1 cellular context compared by ENCODE assay signal in the genomic region with DNA sequence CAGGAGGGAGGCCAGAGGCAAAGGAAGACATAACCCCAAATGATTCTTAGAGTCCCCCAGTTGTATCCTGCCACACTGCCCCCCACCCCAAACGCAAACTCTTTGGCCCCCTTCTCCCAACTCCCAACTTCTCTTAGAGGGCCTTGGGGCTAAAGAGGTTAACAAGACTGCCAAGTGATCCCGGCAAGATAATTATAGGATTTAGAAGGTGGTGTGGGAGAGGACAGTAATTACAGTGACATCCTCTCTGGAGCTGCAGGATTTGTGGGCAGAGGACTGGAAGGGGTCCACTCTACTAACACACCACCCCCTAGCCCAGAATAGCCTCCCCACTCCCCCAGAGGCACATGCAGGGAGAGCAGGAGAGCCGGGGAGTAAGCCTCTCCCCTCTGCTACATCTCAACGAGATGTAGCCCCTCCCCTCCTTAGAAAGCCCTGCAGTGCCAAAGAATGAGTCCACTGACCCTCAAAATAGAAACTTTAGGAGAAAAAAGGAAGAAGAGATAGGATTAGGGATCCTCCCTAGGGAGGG.
TF ChIP-seq lines count a peak whose summit lies in the region.

No MANE protein-coding gene starts in this region.

TF ChIP-seq in IMR-90, 13 proteins besides CTCF, POLR2A, EP300 and RAD21:
- no peak for TF ChIP-seq MXI1 (IDR thresholded peaks at IDR 0.05; ENCODE audit: borderline replicate concordance, low read depth, low read length)
- no peak for TF ChIP-seq MAZ (IDR thresholded peaks at IDR 0.05; ENCODE audit: borderline replicate concordance, low read depth, low read length)
- TF ChIP-seq CHD1 (IDR thresholded peaks at IDR 0.05; ENCODE audit: low read depth, low read length), result no peak
- TF ChIP-seq, protein P1, sequence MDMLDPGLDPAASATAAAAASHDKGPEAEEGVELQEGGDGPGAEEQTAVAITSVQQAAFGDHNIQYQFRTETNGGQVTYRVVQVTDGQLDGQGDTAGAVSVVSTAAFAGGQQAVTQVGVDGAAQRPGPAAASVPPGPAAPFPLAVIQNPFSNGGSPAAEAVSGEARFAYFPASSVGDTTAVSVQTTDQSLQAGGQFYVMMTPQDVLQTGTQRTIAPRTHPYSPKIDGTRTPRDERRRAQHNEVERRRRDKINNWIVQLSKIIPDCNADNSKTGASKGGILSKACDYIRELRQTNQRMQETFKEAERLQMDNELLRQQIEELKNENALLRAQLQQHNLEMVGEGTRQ (IDR thresholded peaks at IDR 0.05; ENCODE audit: low read depth, low read length), result no peak
- no peak for TF ChIP-seq RFX5 (IDR thresholded peaks at IDR 0.05; ENCODE audit: low read depth, low read length)
- TF ChIP-seq MAFK (IDR thresholded peaks at IDR 0.05; ENCODE audit: low read depth, low read length), result no peak
- TF ChIP-seq SMC3 (IDR thresholded peaks at IDR 0.05; ENCODE audit: low read depth, low read length), result no peak
- TF ChIP-seq, protein P2, sequence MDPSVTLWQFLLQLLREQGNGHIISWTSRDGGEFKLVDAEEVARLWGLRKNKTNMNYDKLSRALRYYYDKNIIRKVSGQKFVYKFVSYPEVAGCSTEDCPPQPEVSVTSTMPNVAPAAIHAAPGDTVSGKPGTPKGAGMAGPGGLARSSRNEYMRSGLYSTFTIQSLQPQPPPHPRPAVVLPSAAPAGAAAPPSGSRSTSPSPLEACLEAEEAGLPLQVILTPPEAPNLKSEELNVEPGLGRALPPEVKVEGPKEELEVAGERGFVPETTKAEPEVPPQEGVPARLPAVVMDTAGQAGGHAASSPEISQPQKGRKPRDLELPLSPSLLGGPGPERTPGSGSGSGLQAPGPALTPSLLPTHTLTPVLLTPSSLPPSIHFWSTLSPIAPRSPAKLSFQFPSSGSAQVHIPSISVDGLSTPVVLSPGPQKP (IDR thresholded peaks at IDR 0.05; ENCODE audit: borderline replicate concordance, low read depth, low read length), result no peak
- TF ChIP-seq BHLHE40 (IDR thresholded peaks at IDR 0.05; ENCODE audit: low read depth, low read length), result no peak
- no peak for TF ChIP-seq CEBPB (IDR thresholded peaks at IDR 0.05; ENCODE audit: low read depth, low read length)
- no peak for TF ChIP-seq FOS (IDR thresholded peaks at IDR 0.05; ENCODE audit: low read depth, low read length)
- no peak for TF ChIP-seq NFE2L2 (IDR thresholded peaks at IDR 0.05; ENCODE audit: low read depth, low read length)
- TF ChIP-seq RCOR1 (IDR thresholded peaks at IDR 0.05; ENCODE audit: insufficient replicate concordance, low read length), result no peak
